In genomic region chr7:73987298-73987697, GRCh38 we compare ENCODE assay signal across 23 cellular contexts. TPM values are rescaled to one million over a fixed set of nuclear protein-coding genes. Genes with fewer than 3 reads are reported as not detected.
"Had no signal": no experiment of that assay in that cellular context is flagged by ENCODE, and none has a peak within 500 bp of the region (broad histone marks: within the 10 kb centered on the region; RNA-seq: fewer than 3 reads in every experiment).

No MANE protein-coding gene starts in this region.

- FAIRE-seq: colon, kidney had no signal

- H3K27ac ChIP-seq: epithelial cell of prostate, neural progenitor cell, parathyroid adenoma, prostate gland, skin epidermis, upper lobe of left lung had no signal

- H3K4me1 ChIP-seq: neural progenitor cell, parathyroid adenoma, prostate gland had no signal

- H2AFZ ChIP-seq: neural progenitor cell, parathyroid adenoma had no signal

- DNase-seq: effector memory CD8-positive, alpha-beta T cell; esophagus squamous epithelium; foreskin fibroblast; immature natural killer cell; kidney; left cardiac atrium; left ventricle myocardium inferior; lower lobe of right lung; natural killer cell; sigmoid colon; stimulated activated CD4-positive, alpha-beta T cell treated with anti-CD3 and anti-CD28 coated beads, Interleukin-2, amount 100 ng/mL, for 24 hours; stimulated activated CD4-positive, alpha-beta T cell treated with anti-CD3 and anti-CD28 coated beads, Interleukin-4, amount 100 ng/mL, for 4 hours; stimulated activated naive B cell treated with anti-CD40 and anti-IgM and Interleukin-4, amounts not matched to agents 10 μg/mL and 1 μg/mL and 100 μg/mL, for 72 hours; stomach; substantia nigra; upper lobe of left lung had no signal

- H3K4me3 ChIP-seq: esophagus squamous epithelium, lower lobe of right lung, neural progenitor cell, prostate gland, sigmoid colon, skin epidermis, stomach, upper lobe of left lung, vagina had no signal

- H3K9me3 ChIP-seq: esophagus squamous epithelium, left ventricle myocardium inferior, lower lobe of right lung, prostate gland, sigmoid colon, stomach, upper lobe of left lung, vagina had no signal

- H3K36me3 ChIP-seq: esophagus squamous epithelium, left ventricle myocardium inferior, lower lobe of right lung, neural progenitor cell, prostate gland, sigmoid colon, stomach, upper lobe of left lung, vagina had no signal

- H3K79me2 ChIP-seq: parathyroid adenoma had no signal

- H3K4me2 ChIP-seq: neural progenitor cell had no signal

- H3K27me3 ChIP-seq: esophagus squamous epithelium, neural progenitor cell, sigmoid colon, upper lobe of left lung, vagina had no signal

- ATAC-seq: effector memory CD8-positive, alpha-beta T cell; lower lobe of right lung; natural killer cell; stimulated activated naive B cell treated with anti-CD40 and anti-IgM and Interleukin-4, amounts not matched to agents 10 μg/mL and 1 μg/mL and 100 μg/mL, for 72 hours had no signal

- H3K9ac ChIP-seq: neural progenitor cell, parathyroid adenoma had no signal

RNA-seq across cellular contexts. Expression of gene ELN, which starts 40.7 kb away (rescaled TPM):
- polyA plus RNA-seq: immature natural killer cell had no signal
